Comparison of ENCODE assay signal across 35 cellular contexts in genomic region chr4:189973646-189974045, GRCh38. TPM values are rescaled to one million over a fixed set of nuclear protein-coding genes. Genes with fewer than 3 reads are reported as not detected.
"Had no signal": no experiment of that assay in that cellular context is flagged by ENCODE, and none has a peak within 500 bp of the region (broad histone marks: within the 10 kb centered on the region; RNA-seq: fewer than 3 reads in every experiment).

No MANE protein-coding gene starts in this region.

- H3K27ac ChIP-seq: adrenal gland, body of pancreas, esophagus muscularis mucosa, foreskin keratinocyte, gastrocnemius medialis, heart left ventricle, VCaP had no signal

- H3K4me3 Mint-ChIP-seq: activated CD4-positive, alpha-beta memory T cell treated with anti-CD3 and anti-CD28 coated beads, Interleukin-2, amount 10 ng/mL, durations not matched to agents 7 days and 5 days; activated CD4-positive, alpha-beta T cell treated with anti-CD3 and anti-CD28 coated beads, Interleukin-2, amount 10 ng/mL, durations not matched to agents 7 days and 5 days; activated naive CD4-positive, alpha-beta T cell treated with anti-CD3 and anti-CD28 coated beads, Interleukin-2, amount 10 ng/mL, durations not matched to agents 7 days and 5 days; activated naive CD8-positive, alpha-beta T cell treated with anti-CD3 and anti-CD28 coated beads, Interleukin-2, amount 50 U/mL, for 24 hours; activated T-cell treated with anti-CD3 and anti-CD28 coated beads, Interleukin-2, amount 50 U/mL, for 24 hours; activated T-cell treated with anti-CD3 and anti-CD28 coated beads, Interleukin-2, amount 50 U/mL, for 72 hours; effector memory CD8-positive, alpha-beta T cell; T-helper 17 cell; T-helper 2 cell treated with Interferon-gamma antibody and Interleukin-4, amounts not matched to agents 5 μg/mL and 100 μg/mL, for 36 hours; WTC11 had no signal

- H3K4me3 ChIP-seq: adrenal gland, body of pancreas, esophagus muscularis mucosa, gastrocnemius medialis, heart left ventricle had no signal

- H3K9me3 ChIP-seq: adrenal gland, body of pancreas, esophagus muscularis mucosa, gastrocnemius medialis had no signal

- H3K27ac Mint-ChIP-seq: activated CD4-positive, alpha-beta memory T cell treated with anti-CD3 and anti-CD28 coated beads, Interleukin-2, amount 10 ng/mL, durations not matched to agents 7 days and 5 days; activated CD4-positive, alpha-beta T cell treated with anti-CD3 and anti-CD28 coated beads, Interleukin-2, amount 10 ng/mL, durations not matched to agents 7 days and 5 days; activated naive CD4-positive, alpha-beta T cell treated with anti-CD3 and anti-CD28 coated beads, Interleukin-2, amount 10 ng/mL, durations not matched to agents 7 days and 5 days; activated naive CD4-positive, alpha-beta T cell treated with anti-CD3 and anti-CD28 coated beads, Interleukin-2, amount 50 U/mL, for 72 hours; activated naive CD8-positive, alpha-beta T cell treated with anti-CD3 and anti-CD28 coated beads, Interleukin-2, amount 50 U/mL, for 24 hours; activated T-cell treated with anti-CD3 and anti-CD28 coated beads, Interleukin-2, amount 50 U/mL, for 24 hours; activated T-cell treated with anti-CD3 and anti-CD28 coated beads, Interleukin-2, amount 50 U/mL, for 72 hours; effector memory CD8-positive, alpha-beta T cell; T-helper 17 cell; T-helper 2 cell treated with Interferon-gamma antibody and Interleukin-4, amounts not matched to agents 5 μg/mL and 100 μg/mL, for 36 hours; WTC11 had no signal

- ATAC-seq: activated naive CD4-positive, alpha-beta T cell treated with anti-CD3 and anti-CD28 coated beads, Interleukin-2, amount 50 U/mL, for 72 hours; activated naive CD8-positive, alpha-beta T cell treated with anti-CD3 and anti-CD28 coated beads, Interleukin-2, amount 50 U/mL, for 24 hours; activated T-cell treated with anti-CD3 and anti-CD28 coated beads, Interleukin-2, amount 50 U/mL, for 72 hours; body of pancreas; effector memory CD8-positive, alpha-beta T cell; foreskin keratinocyte; gastrocnemius medialis; heart left ventricle; T-helper 17 cell; WTC11 had no signal

- H3K36me3 Mint-ChIP-seq: activated naive CD4-positive, alpha-beta T cell treated with anti-CD3 and anti-CD28 coated beads, Interleukin-2, amount 10 ng/mL, durations not matched to agents 7 days and 5 days; activated naive CD4-positive, alpha-beta T cell treated with anti-CD3 and anti-CD28 coated beads, Interleukin-2, amount 50 U/mL, for 72 hours had no signal

- H3K9me3 Mint-ChIP-seq: activated naive CD4-positive, alpha-beta T cell treated with anti-CD3 and anti-CD28 coated beads, Interleukin-2, amount 10 ng/mL, durations not matched to agents 7 days and 5 days; activated naive CD4-positive, alpha-beta T cell treated with anti-CD3 and anti-CD28 coated beads, Interleukin-2, amount 50 U/mL, for 72 hours; activated naive CD8-positive, alpha-beta T cell treated with anti-CD3 and anti-CD28 coated beads, Interleukin-2, amount 50 U/mL, for 24 hours; activated T-cell treated with anti-CD3 and anti-CD28 coated beads, Interleukin-2, amount 50 U/mL, for 72 hours; effector memory CD8-positive, alpha-beta T cell; T-helper 2 cell treated with Interferon-gamma antibody and Interleukin-4, amounts not matched to agents 5 μg/mL and 100 μg/mL, for 36 hours had no signal

- H3K4me1 ChIP-seq: adrenal gland, body of pancreas, esophagus muscularis mucosa, foreskin keratinocyte, gastrocnemius medialis, heart left ventricle had no signal

- H3K27me3 ChIP-seq: adrenal gland, esophagus muscularis mucosa, foreskin keratinocyte, gastrocnemius medialis had no signal

- DNase-seq: activated CD4-positive, alpha-beta memory T cell treated with anti-CD3 and anti-CD28 coated beads, Interleukin-2, amount 10 ng/mL, durations not matched to agents 7 days and 5 days; activated CD4-positive, alpha-beta T cell treated with anti-CD3 and anti-CD28 coated beads for 1 hour; activated CD4-positive, alpha-beta T cell treated with anti-CD3 and anti-CD28 coated beads for 4 hours; activated CD4-positive, alpha-beta T cell treated with anti-CD3 and anti-CD28 coated beads, Interleukin-2, amount 10 ng/mL, durations not matched to agents 7 days and 5 days; activated CD4-positive, alpha-beta T cell treated with anti-CD3 and anti-CD28 coated beads, Interleukin-2, amount 50 U/mL, for 4 hours; activated CD8-positive, alpha-beta memory T cell treated with anti-CD3 and anti-CD28 coated beads, Interleukin-2, amount 50 U/mL, for 48 hours; activated gamma-delta T cell; activated naive CD4-positive, alpha-beta T cell; activated naive CD4-positive, alpha-beta T cell treated with anti-CD3 and anti-CD28 coated beads, Interleukin-2, amount 10 ng/mL, durations not matched to agents 7 days and 5 days; activated naive CD8-positive, alpha-beta T cell treated with anti-CD3 and anti-CD28 coated beads, Interleukin-2, amount 50 U/mL, for 24 hours; activated T-cell treated with anti-CD3 and anti-CD28 coated beads for 4 hours; activated T-cell treated with anti-CD3 and anti-CD28 coated beads, Interleukin-2, amount 50 U/mL, for 24 hours; adrenal gland; amygdala; aorta; body of pancreas; caudate nucleus; cortex of kidney; effector CD4-positive, alpha-beta T cell; effector memory CD8-positive, alpha-beta T cell; erythroblast; foreskin keratinocyte; gastrocnemius medialis; glutamatergic neuron; heart left ventricle; T-helper 17 cell; T1000 had no signal

- H3K4me1 Mint-ChIP-seq: activated CD4-positive, alpha-beta memory T cell treated with anti-CD3 and anti-CD28 coated beads, Interleukin-2, amount 10 ng/mL, durations not matched to agents 7 days and 5 days; activated CD4-positive, alpha-beta T cell treated with anti-CD3 and anti-CD28 coated beads, Interleukin-2, amount 10 ng/mL, durations not matched to agents 7 days and 5 days; activated naive CD4-positive, alpha-beta T cell treated with anti-CD3 and anti-CD28 coated beads, Interleukin-2, amount 10 ng/mL, durations not matched to agents 7 days and 5 days; activated naive CD8-positive, alpha-beta T cell treated with anti-CD3 and anti-CD28 coated beads, Interleukin-2, amount 50 U/mL, for 24 hours had no signal

- H3K36me3 ChIP-seq: adrenal gland, esophagus muscularis mucosa, gastrocnemius medialis, heart left ventricle had no signal

RNA-seq across cellular contexts. Expression of gene FRG2, which starts 53.4 kb away (rescaled TPM):
- total RNA-seq: activated CD4-positive, alpha-beta memory T cell treated with anti-CD3 and anti-CD28 coated beads, Interleukin-2, amount 10 ng/mL, durations not matched to agents 7 days and 5 days; activated CD4-positive, alpha-beta T cell treated with anti-CD3 and anti-CD28 coated beads, Interleukin-2, amount 10 ng/mL, durations not matched to agents 7 days and 5 days; activated T-cell treated with anti-CD3 and anti-CD28 coated beads, Interleukin-2, amount 50 U/mL, for 72 hours; adrenal gland; aorta; body of pancreas; chondrocyte; dermis blood vessel endothelial cell; esophagus muscularis mucosa; foreskin keratinocyte; gastrocnemius medialis; heart left ventricle; T-helper 17 cell; WTC11 had no signal
- polyA plus RNA-seq: adrenal gland, aorta, foreskin keratinocyte, heart left ventricle had no signal
